34 cellular contexts compared by ENCODE assay signal in genomic region chr11:1440066-1440465, GRCh38.
"Had no signal": no experiment of that assay in that cellular context is flagged by ENCODE, and none has a peak within 500 bp of the region (broad histone marks: within the 10 kb centered on the region; RNA-seq: fewer than 3 reads in every experiment).

No MANE protein-coding gene starts in this region.

- H3K9me3 ChIP-seq: adrenal gland, body of pancreas, breast epithelium had no signal

- DNase-seq: activated B cell treated with CpG ODN at 0.5 μM for 24 hours; activated CD4-positive, alpha-beta memory T cell treated with anti-CD3 and anti-CD28 coated beads for 36 hours; activated CD4-positive, alpha-beta T cell treated with anti-CD3 and anti-CD28 coated beads for 4 hours; activated CD4-positive, alpha-beta T cell treated with anti-CD3 and anti-CD28 coated beads, Interleukin-2, amount 10 ng/mL, durations not matched to agents 24 days and 14 days; activated CD4-positive, alpha-beta T cell treated with anti-CD3 and anti-CD28 coated beads, Interleukin-2, amount 50 U/mL, for 1 hour; activated CD4-positive, alpha-beta T cell treated with anti-CD3 and anti-CD28 coated beads, Interleukin-2, amount 50 U/mL, for 4 hours; activated CD4-positive, CD25-positive, alpha-beta regulatory T cell treated with anti-CD3 and anti-CD28 coated beads, Interleukin-2, amount 50 U/mL, for 72 hours; activated CD8-positive, alpha-beta memory T cell treated with anti-CD3 and anti-CD28 coated beads, Interleukin-2, amount 50 U/mL, for 4 hours; activated CD8-positive, alpha-beta T cell treated with anti-CD3 and anti-CD28 coated beads for 36 hours; activated effector memory CD4-positive, alpha-beta T cell treated with anti-CD3 and anti-CD28 coated beads, Interleukin-2, amount 50 U/mL, for 16 hours; activated gamma-delta T cell treated with Interleukin-2 at 50 U/mL for 16 hours; activated naive CD4-positive, alpha-beta T cell; activated naive CD4-positive, alpha-beta T cell treated with anti-CD3 and anti-CD28 coated beads for 36 hours; activated naive CD4-positive, alpha-beta T cell treated with anti-CD3 and anti-CD28 coated beads, Interleukin-2, amount 50 U/mL, for 16 hours; activated naive CD8-positive, alpha-beta T cell treated with anti-CD3 and anti-CD28 coated beads for 36 hours; activated T-cell treated with anti-CD3 and anti-CD28 coated beads for 4 hours; activated T-cell treated with anti-CD3 and anti-CD28 coated beads, Interleukin-2, amount 50 U/mL, for 1 hour; activated T-cell treated with anti-CD3 and anti-CD28 coated beads, Interleukin-2, amount 50 U/mL, for 4 hours; activated T-cell treated with anti-CD3 and anti-CD28 coated beads, Interleukin-2, amount 50 U/mL, for 72 hours; adrenal gland; amniotic stem cell; aorta; body of pancreas; brain microvascular endothelial cell; central memory CD4-positive, alpha-beta T cell; T-helper 1 cell; T-helper 2 cell; T-helper 9 cell had no signal

- ATAC-seq: activated CD8-positive, alpha-beta T cell treated with anti-CD3 and anti-CD28 coated beads for 36 hours; activated naive CD4-positive, alpha-beta T cell treated with anti-CD3 and anti-CD28 coated beads, Interleukin-2, amount 50 U/mL, for 72 hours; activated T-cell treated with anti-CD3 and anti-CD28 coated beads, Interleukin-2, amount 50 U/mL, for 4 hours; activated T-cell treated with anti-CD3 and anti-CD28 coated beads, Interleukin-2, amount 50 U/mL, for 72 hours; activated T-helper 17 cell treated with anti-CD3 and anti-CD28 coated beads, Interleukin-2, amount 50 U/mL, for 72 hours; body of pancreas had no signal

- H3K27me3 ChIP-seq: body of pancreas, brain microvascular endothelial cell had no signal

- H3K27ac ChIP-seq: adrenal gland, body of pancreas, brain microvascular endothelial cell, breast epithelium, VCaP had no signal

- FAIRE-seq: astrocyte, TTC549 had no signal

- H3K36me3 ChIP-seq: adrenal gland, brain microvascular endothelial cell, breast epithelium had no signal

- H3K4me3 ChIP-seq: adrenal gland, body of pancreas, breast epithelium had no signal

- H3K4me1 ChIP-seq: adrenal gland, breast epithelium had no signal
